8 cellular contexts compared by ENCODE assay signal in genomic region chr13:50911051-50911690, GRCh38. TPM values are rescaled to one million over a fixed set of nuclear protein-coding genes. Genes with fewer than 3 reads are reported as not detected.
DNase-seq lines count a peak whose midpoint lies in the region; ATAC-seq and TF ChIP-seq lines count a peak whose summit lies in the region.

No MANE protein-coding gene starts in this region.

- H3K4me1 ChIP-seq in mammary epithelial cell (ENCODE audit: insufficient read depth, low read length), result peaks cover 22% of the 10 kb centered on the region

- TF ChIP-seq CTCF in mammary epithelial cell (conservative IDR thresholded peaks at IDR 0.05 in 1 of 2, IDR thresholded peaks at IDR 0.05 in 1 of 2; ENCODE audit: extremely low read depth in 1 of 2, insufficient read depth in 1 of 2, low read depth in 1 of 2, low read length in 2 of 2), result no peak
- TF ChIP-seq CTCF in nephron (IDR thresholded peaks at IDR 0.05; ENCODE audit: unreplicated experiment in 3 of 3), result no peak

- in situ Hi-C loops in mammary epithelial cell (cut with MboI; ENCODE audit: low sequenced_read_pairs in 2 of 2), result loop anchor here in 1 of 2 donors (25.0 kb wide), 1 partner anchor 924 kb away; the partner anchor contains the start of gene TRIM13

- H3K36me3 ChIP-seq in mammary epithelial cell (ENCODE audit: insufficient read depth, low read length), result no peaks in the 10 kb centered on the region

- H3K4me1 Mint-ChIP-seq in nephron, result peaks cover 52% of the 10 kb centered on the region

- H3K27ac ChIP-seq in mammary epithelial cell (ENCODE audit: insufficient read depth, low read depth, low read length), result no peak overlapping the region

- peak overlapping the region; percentile 88 for H3K9ac ChIP-seq in mammary epithelial cell (ENCODE audit: insufficient read depth, low read length)

- intact Hi-C loops in mammary epithelial cell (cut with micrococcal nuclease) (loop anchor here (2.0 to 10.0 kb wide), 3 partner anchors 226 to 1244 kb away; no protein-coding TSS in a partner anchor), left colon (cut with DNase I, micrococcal nuclease) (loop anchor here in 1 of 2 donors (5.0 to 10.0 kb wide), 2 partner anchors 379 to 916 kb away; partner anchors contain the start of gene TRIM13)

- no TSS peak for BruUV-seq in mammary epithelial cell (replicated peaks; lab: Mats Ljungman, UMichigan)

- no peaks in the 10 kb centered on the region for H3K27me3 ChIP-seq in mammary epithelial cell (ENCODE audit: insufficient read depth, low read length)

- H3K9me3 ChIP-seq in mammary epithelial cell (replicated peaks; ENCODE audit: insufficient read depth, low read length), result no peaks in the 10 kb centered on the region

- peak overlapping the region; percentile 82 to 93 (median 90) for H3K4me3 Mint-ChIP-seq in nephron

- CTCF ChIA-PET in mammary epithelial cell (lab: Charles Lee; ENCODE audit: low non-redundant PET), result interaction anchor here (0.6 to 1.1 kb wide), 4 partner anchors 105 to 1269 kb away, joined by 3 read pairs; partner anchors contain the start of gene TRIM13

- no peaks in the 10 kb centered on the region for H3K36me3 Mint-ChIP-seq in nephron (ENCODE audit: low read depth)

- no peaks in the 10 kb centered on the region for H3K27me3 Mint-ChIP-seq in nephron (ENCODE audit: low read depth)

- ATAC-seq in left colon, result no peak

- no peak overlapping the region for H2AFZ ChIP-seq in mammary epithelial cell (ENCODE audit: low read depth, low read length)

- H3K4me2 ChIP-seq in mammary epithelial cell (ENCODE audit: insufficient read depth, low read depth, low read length), result peak overlapping the region; percentile 95

- H3K9me3 Mint-ChIP-seq in nephron, result no peaks in the 10 kb centered on the region

- H3K27ac Mint-ChIP-seq in nephron, result peak overlapping the region; percentile 93 to 97 (median 95)

- peak overlapping the region; percentile 4 to 87 (median 71) for H3K4me3 ChIP-seq in mammary epithelial cell (replicated peaks in 1 of 3; ENCODE audit: insufficient read depth in 1 of 3, low read depth in 2 of 3, low read length in 3 of 3)

- dilution Hi-C loops in mammary epithelial cell (cut with HindIII; ENCODE audit: low sequenced_read_pairs), result no loop called here

- no peaks in the 10 kb centered on the region for H4K20me1 ChIP-seq in mammary epithelial cell (ENCODE audit: insufficient read depth, low read length)

- 92% methylated on average over 6 of the region's 6 CpGs for WGBS in mammary epithelial cell (ENCODE audit: low coverage, missing lambda C conversion rate)

- peaks cover 51% of the 10 kb centered on the region for H3K79me2 ChIP-seq in mammary epithelial cell (ENCODE audit: insufficient read depth, low read length)

- DNase-seq in DMS53 (lab: John Stamatoyannopoulos, UW) (peak; percentile 44), DMS53 treated with DMSO at 0.1 percent for 48 hours (lab: John Stamatoyannopoulos, UW; ENCODE audit: unreplicated experiment) (no peak), NCI-H69 (lab: John Stamatoyannopoulos, UW) (peak; percentile 40), mammary epithelial cell (peak; percentile 18), left colon (no peak), GOT3 (lab: John Stamatoyannopoulos, UW) (no peak), AG08396 (ENCODE audit: low spot score) (no peak)

RNA-seq across cellular contexts. Expression of gene RNASEH2B, which starts 1.6 kb away (rescaled TPM):
- total RNA-seq in mammary epithelial cell (10 to 100 TPM; 19.2 to 20.8 TPM), left colon (10 to 100 TPM; 21.1 to 26.0 TPM)
- polyA plus RNA-seq in mammary epithelial cell, result 16.2 TPM
- 16.0 TPM for polyA minus RNA-seq in mammary epithelial cell

Comparison
In these comparisons a context has a peak if more than half of its experiments do, and no peak if none do; other contexts are left out.
1. DNase-seq: peak in DMS53 (single experiment), NCI-H69 (single experiment) and mammary epithelial cell (single experiment); none in DMS53 treated with DMSO at 0.1 percent for 48 hours (single experiment), left colon (0 of 2), GOT3 (single experiment) and AG08396 (single experiment).